In genomic region chr14:95533391-95533821, GRCh38 we compare ENCODE assay signal across 1 cellular context.
TF ChIP-seq lines count a peak whose summit lies in the region.

No MANE protein-coding gene starts in this region.

TF ChIP-seq in K562, 482 proteins besides CTCF, POLR2A, EP300 and RAD21 (continued from another document and continues in another):
- TF ChIP-seq CUX1 (CRISPR knock-in tag; IDR thresholded peaks at IDR 0.05) = no peak
- no peak for TF ChIP-seq RBM34 (IDR thresholded peaks at IDR 0.05; ENCODE audit: borderline replicate concordance, insufficient read depth, low read length)
- no peak for TF ChIP-seq ZNF280A (IDR thresholded peaks at IDR 0.05; ENCODE audit: low read depth, partially characterized antibody)
- TF ChIP-seq ZBTB49 (CRISPR knock-in tag; IDR thresholded peaks at IDR 0.05; ENCODE audit: borderline replicate concordance) = no peak
- TF ChIP-seq PHB2 (IDR thresholded peaks at IDR 0.05; ENCODE audit: low read depth) = no peak
- TF ChIP-seq CTBP1 (IDR thresholded peaks at IDR 0.05; ENCODE audit: borderline replicate concordance) = no peak
- no peak for TF ChIP-seq CREM (IDR thresholded peaks at IDR 0.05; ENCODE audit: low read depth)
- TF ChIP-seq RFX1 (IDR thresholded peaks at IDR 0.05) = peak; percentile 87
- no peak for TF ChIP-seq NCOA4 (IDR thresholded peaks at IDR 0.05; ENCODE audit: partially characterized antibody)
- TF ChIP-seq HMGN3 (IDR thresholded peaks at IDR 0.05; ENCODE audit: borderline replicate concordance, extremely low read depth, insufficient read length, low read depth, low read length) = no peak
- TF ChIP-seq E2F6 (IDR thresholded peaks at IDR 0.05; ENCODE audit: borderline replicate concordance in 1 of 2, extremely low read depth in 1 of 2, insufficient read depth in 1 of 2, insufficient read length in 1 of 2, low read depth in 1 of 2, low read length in 1 of 2, poor library complexity in 1 of 2, severe bottlenecking in 1 of 2) = peak in 1 of 2 experiments; percentile 31
- TF ChIP-seq NFE2L1 (tag; IDR thresholded peaks at IDR 0.05; ENCODE audit: borderline replicate concordance, low read depth) = no peak
- no peak for TF ChIP-seq RBM14 (IDR thresholded peaks at IDR 0.05; ENCODE audit: borderline replicate concordance, insufficient read depth, low read depth, low read length)
- TF ChIP-seq HEY1 (CRISPR knock-in tag; IDR thresholded peaks at IDR 0.05; ENCODE audit: borderline replicate concordance) = no peak
- peak; percentile 42; the same call in 1 of the 2 replicates for TF ChIP-seq TCF3 (CRISPR knock-in tag; IDR thresholded peaks at IDR 0.05)
- TF ChIP-seq TCF15 (CRISPR knock-in tag; IDR thresholded peaks at IDR 0.05) = no peak
- peak; percentile 81 for TF ChIP-seq NKRF (IDR thresholded peaks at IDR 0.05; ENCODE audit: borderline replicate concordance)
- no peak for TF ChIP-seq ZNF699 (CRISPR knock-in tag; IDR thresholded peaks at IDR 0.05; ENCODE audit: insufficient replicate concordance)
- peak; percentile 44 for TF ChIP-seq DPF2 (IDR thresholded peaks at IDR 0.05)
- peak; percentile 25; the same call in 1 of the 2 replicates for TF ChIP-seq ELF1 (tag; IDR thresholded peaks at IDR 0.05)
- peak in 1 of 2 experiments; percentile 84; a peak in 2 of 4 replicates for TF ChIP-seq SIN3A (IDR thresholded peaks at IDR 0.05; ENCODE audit: borderline replicate concordance in 2 of 2, control insufficient read depth in 1 of 2, low read depth in 2 of 2, low read length in 2 of 2)
- 0 out of 2 replicates have a peak, but pooled peaks have one; percentile 18 for TF ChIP-seq NFE2 (IDR thresholded peaks at IDR 0.05; ENCODE audit: low read depth)
- no peak for TF ChIP-seq SMAD3 (CRISPR knock-in tag; conservative IDR thresholded peaks at IDR 0.05)
- no peak for TF ChIP-seq ZNF324 (CRISPR knock-in tag; IDR thresholded peaks at IDR 0.05)
- TF ChIP-seq HNRNPK (IDR thresholded peaks at IDR 0.05; ENCODE audit: low read depth, low read length, poor library complexity, severe bottlenecking) = no peak
- no peak for TF ChIP-seq U2AF2 (optimal IDR thresholded peaks at IDR 0.05; ENCODE audit: low read depth, low read length)
- TF ChIP-seq BCLAF1 (IDR thresholded peaks at IDR 0.05; ENCODE audit: borderline replicate concordance in 1 of 2, control insufficient read depth in 1 of 2, low read depth in 2 of 2, low read length in 1 of 2) = no peak
- no peak for TF ChIP-seq ELF4 (CRISPR knock-in tag; IDR thresholded peaks at IDR 0.05)
- no peak for TF ChIP-seq ZBTB34 (CRISPR knock-in tag; IDR thresholded peaks at IDR 0.05)
